In genomic region chr1:245984390-245985155, GRCh38 we compare ENCODE assay signal across 18 cellular contexts.
"Had no signal": no experiment of that assay in that cellular context is flagged by ENCODE, and none has a peak within 500 bp of the region (broad histone marks: within the 10 kb centered on the region; RNA-seq: fewer than 3 reads in every experiment).

No MANE protein-coding gene starts in this region.

- H3K27me3 Mint-ChIP-seq: activated CD8-positive, alpha-beta T cell treated with anti-CD3 and anti-CD28 coated beads for 36 hours; stimulated activated naive B cell treated with anti-CD40 and anti-IgM and Interleukin-4, amounts not matched to agents 10 μg/mL and 1 μg/mL and 100 μg/mL, for 72 hours; T-helper 17 cell; type B pancreatic cell had no signal

- H3K27ac ChIP-seq: foreskin keratinocyte, WERI-Rb-1 had no signal

- H3K36me3 ChIP-seq: WERI-Rb-1 had no signal

- DNase-seq: activated CD4-positive, alpha-beta T cell treated with anti-CD3 and anti-CD28 coated beads for 48 hours; activated CD8-positive, alpha-beta T cell treated with anti-CD3 and anti-CD28 coated beads for 36 hours; activated T-cell treated with anti-CD3 and anti-CD28 coated beads, Interleukin-2, amount 50 U/mL, for 4 hours; aorta; cortex of kidney; effector CD8-positive, alpha-beta T cell; foreskin keratinocyte; glutamatergic neuron; kidney glomerular epithelial cell; left ventricle myocardium superior; natural killer cell; stimulated activated CD4-positive, alpha-beta T cell treated with anti-CD3 and anti-CD28 coated beads, Interleukin-2, amount 100 ng/mL, for 48 hours; stimulated activated naive B cell treated with anti-CD40 and anti-IgM and Interleukin-4, amounts not matched to agents 10 μg/mL and 1 μg/mL and 100 μg/mL, for 72 hours; T-helper 17 cell; WERI-Rb-1 had no signal

- H3K9me3 Mint-ChIP-seq: activated CD8-positive, alpha-beta T cell treated with anti-CD3 and anti-CD28 coated beads for 36 hours; activated T-cell treated with anti-CD3 and anti-CD28 coated beads, Interleukin-2, amount 50 U/mL, for 4 hours; natural killer cell; type B pancreatic cell had no signal

- H3K27ac Mint-ChIP-seq: activated CD8-positive, alpha-beta T cell treated with anti-CD3 and anti-CD28 coated beads for 36 hours; memory B cell; natural killer cell; stimulated activated naive B cell treated with anti-CD40 and anti-IgM and Interleukin-4, amounts not matched to agents 10 μg/mL and 1 μg/mL and 100 μg/mL, for 72 hours; T-helper 17 cell; type B pancreatic cell had no signal

- ATAC-seq: activated CD8-positive, alpha-beta T cell treated with anti-CD3 and anti-CD28 coated beads for 36 hours; activated T-cell treated with anti-CD3 and anti-CD28 coated beads, Interleukin-2, amount 50 U/mL, for 4 hours; foreskin keratinocyte; left ventricle myocardium superior; natural killer cell; stimulated activated naive B cell treated with anti-CD40 and anti-IgM and Interleukin-4, amounts not matched to agents 10 μg/mL and 1 μg/mL and 100 μg/mL, for 72 hours; T-helper 17 cell had no signal

- H3K27me3 ChIP-seq: foreskin keratinocyte had no signal

- H3K36me3 Mint-ChIP-seq: natural killer cell, type B pancreatic cell had no signal

- H3K4me3 Mint-ChIP-seq: activated CD8-positive, alpha-beta T cell treated with anti-CD3 and anti-CD28 coated beads for 36 hours; activated T-cell treated with anti-CD3 and anti-CD28 coated beads, Interleukin-2, amount 50 U/mL, for 4 hours; memory B cell; natural killer cell; stimulated activated naive B cell treated with anti-CD40 and anti-IgM and Interleukin-4, amounts not matched to agents 10 μg/mL and 1 μg/mL and 100 μg/mL, for 72 hours; T-helper 17 cell; type B pancreatic cell had no signal

- FAIRE-seq: endothelial cell of umbilical vein had no signal
